1 cellular context compared by ENCODE assay signal in genomic region chr14:20461230-20462141, GRCh38.
TF ChIP-seq lines count a peak whose summit lies in the region.

Gene PIP4P1, minus strand, starts transcription at chr14:20461434. Its CDS starts 109 bp downstream, at chr14:20461325.

TF ChIP-seq in K562, 482 proteins besides CTCF, POLR2A, EP300 and RAD21 (continued from another document and continues in another):
- TF ChIP-seq, protein P1, sequence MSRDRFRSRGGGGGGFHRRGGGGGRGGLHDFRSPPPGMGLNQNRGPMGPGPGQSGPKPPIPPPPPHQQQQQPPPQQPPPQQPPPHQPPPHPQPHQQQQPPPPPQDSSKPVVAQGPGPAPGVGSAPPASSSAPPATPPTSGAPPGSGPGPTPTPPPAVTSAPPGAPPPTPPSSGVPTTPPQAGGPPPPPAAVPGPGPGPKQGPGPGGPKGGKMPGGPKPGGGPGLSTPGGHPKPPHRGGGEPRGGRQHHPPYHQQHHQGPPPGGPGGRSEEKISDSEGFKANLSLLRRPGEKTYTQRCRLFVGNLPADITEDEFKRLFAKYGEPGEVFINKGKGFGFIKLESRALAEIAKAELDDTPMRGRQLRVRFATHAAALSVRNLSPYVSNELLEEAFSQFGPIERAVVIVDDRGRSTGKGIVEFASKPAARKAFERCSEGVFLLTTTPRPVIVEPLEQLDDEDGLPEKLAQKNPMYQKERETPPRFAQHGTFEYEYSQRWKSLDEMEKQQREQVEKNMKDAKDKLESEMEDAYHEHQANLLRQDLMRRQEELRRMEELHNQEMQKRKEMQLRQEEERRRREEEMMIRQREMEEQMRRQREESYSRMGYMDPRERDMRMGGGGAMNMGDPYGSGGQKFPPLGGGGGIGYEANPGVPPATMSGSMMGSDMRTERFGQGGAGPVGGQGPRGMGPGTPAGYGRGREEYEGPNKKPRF (IDR thresholded peaks at IDR 0.05; ENCODE audit: low read depth, low read length), result no peak
- TF ChIP-seq RFX5 (IDR thresholded peaks at IDR 0.05; ENCODE audit: low read depth, low read length) (0 out of 2 replicates have a peak, but pooled peaks have one; percentile 40), E2F3 (CRISPR knock-in tag; IDR thresholded peaks at IDR 0.05) (0 out of 2 replicates have a peak, but pooled peaks have one; percentile 32), POLR2G (IDR thresholded peaks at IDR 0.05; ENCODE audit: low read depth, low read length) (peak; percentile 80), TBL1XR1 (IDR thresholded peaks at IDR 0.05; ENCODE audit: low read length in 2 of 2) (0 out of 4 replicates have a peak, but pooled peaks of 1 of the 2 experiments have one; percentile 15), ZNF407 (IDR thresholded peaks at IDR 0.05; ENCODE audit: low read depth) (peak; percentile 76), HMG20A (CRISPR knock-in tag; conservative IDR thresholded peaks at IDR 0.05) (no peak), MAFG (tag; conservative IDR thresholded peaks at IDR 0.05) (peak; percentile 66), NRF1 (conservative IDR thresholded peaks at IDR 0.05 in 1 of 2, IDR thresholded peaks at IDR 0.05 in 1 of 2) (peak; percentile 93 to 94), FOXK2 (conservative IDR thresholded peaks at IDR 0.05 in 1 of 2, IDR thresholded peaks at IDR 0.05 in 1 of 2; ENCODE audit: low read depth in 2 of 2) (peak; percentile 93 to 97), SNAPC5 (CRISPR knock-in tag; IDR thresholded peaks at IDR 0.05) (no peak), MYBL2 (IDR thresholded peaks at IDR 0.05; ENCODE audit: low read depth) (peak; percentile 81), MYBL2 (CRISPR knock-in tag; IDR thresholded peaks at IDR 0.05; ENCODE audit: borderline replicate concordance) (no peak), CXXC5 (CRISPR knock-in tag; IDR thresholded peaks at IDR 0.05) (peak; percentile 97), KAT7 (CRISPR knock-in tag; IDR thresholded peaks at IDR 0.05; ENCODE audit: borderline replicate concordance) (0 out of 2 replicates have a peak, but pooled peaks have one; percentile 35), ZNF395 (CRISPR knock-in tag; IDR thresholded peaks at IDR 0.05) (peak; percentile 62; the same call in 1 of the 2 replicates), TCF3 (CRISPR knock-in tag; IDR thresholded peaks at IDR 0.05) (0 out of 2 replicates have a peak, but pooled peaks have one; percentile 20), ZNF165 (CRISPR knock-in tag; IDR thresholded peaks at IDR 0.05; ENCODE audit: borderline replicate concordance) (no peak), GABPA (tag; conservative IDR thresholded peaks at IDR 0.05; ENCODE audit: low read depth) (peak; percentile 22; the same call in 1 of the 2 replicates), BACH1 (tag; IDR thresholded peaks at IDR 0.05) (peak; percentile 81), MCM7 (IDR thresholded peaks at IDR 0.05) (no peak), SP1 (CRISPR knock-in tag; IDR thresholded peaks at IDR 0.05) (peak; percentile 63)
- TF ChIP-seq, protein P2, sequence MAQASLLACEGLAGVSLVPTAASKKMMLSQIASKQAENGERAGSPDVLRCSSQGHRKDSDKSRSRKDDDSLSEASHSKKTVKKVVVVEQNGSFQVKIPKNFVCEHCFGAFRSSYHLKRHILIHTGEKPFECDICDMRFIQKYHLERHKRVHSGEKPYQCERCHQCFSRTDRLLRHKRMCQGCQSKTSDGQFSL (CRISPR knock-in tag; IDR thresholded peaks at IDR 0.05), result no peak
- TF ChIP-seq, protein P2 (tag; IDR thresholded peaks at IDR 0.05), result no peak
- TF ChIP-seq, protein P3, sequence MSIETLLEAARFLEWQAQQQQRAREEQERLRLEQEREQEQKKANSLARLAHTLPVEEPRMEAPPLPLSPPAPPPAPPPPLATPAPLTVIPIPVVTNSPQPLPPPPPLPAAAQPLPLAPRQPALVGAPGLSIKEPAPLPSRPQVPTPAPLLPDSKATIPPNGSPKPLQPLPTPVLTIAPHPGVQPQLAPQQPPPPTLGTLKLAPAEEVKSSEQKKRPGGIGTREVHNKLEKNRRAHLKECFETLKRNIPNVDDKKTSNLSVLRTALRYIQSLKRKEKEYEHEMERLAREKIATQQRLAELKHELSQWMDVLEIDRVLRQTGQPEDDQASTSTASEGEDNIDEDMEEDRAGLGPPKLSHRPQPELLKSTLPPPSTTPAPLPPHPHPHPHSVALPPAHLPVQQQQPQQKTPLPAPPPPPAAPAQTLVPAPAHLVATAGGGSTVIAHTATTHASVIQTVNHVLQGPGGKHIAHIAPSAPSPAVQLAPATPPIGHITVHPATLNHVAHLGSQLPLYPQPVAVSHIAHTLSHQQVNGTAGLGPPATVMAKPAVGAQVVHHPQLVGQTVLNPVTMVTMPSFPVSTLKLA (conservative IDR thresholded peaks at IDR 0.05), result peak; percentile 97
- TF ChIP-seq, protein P4, sequence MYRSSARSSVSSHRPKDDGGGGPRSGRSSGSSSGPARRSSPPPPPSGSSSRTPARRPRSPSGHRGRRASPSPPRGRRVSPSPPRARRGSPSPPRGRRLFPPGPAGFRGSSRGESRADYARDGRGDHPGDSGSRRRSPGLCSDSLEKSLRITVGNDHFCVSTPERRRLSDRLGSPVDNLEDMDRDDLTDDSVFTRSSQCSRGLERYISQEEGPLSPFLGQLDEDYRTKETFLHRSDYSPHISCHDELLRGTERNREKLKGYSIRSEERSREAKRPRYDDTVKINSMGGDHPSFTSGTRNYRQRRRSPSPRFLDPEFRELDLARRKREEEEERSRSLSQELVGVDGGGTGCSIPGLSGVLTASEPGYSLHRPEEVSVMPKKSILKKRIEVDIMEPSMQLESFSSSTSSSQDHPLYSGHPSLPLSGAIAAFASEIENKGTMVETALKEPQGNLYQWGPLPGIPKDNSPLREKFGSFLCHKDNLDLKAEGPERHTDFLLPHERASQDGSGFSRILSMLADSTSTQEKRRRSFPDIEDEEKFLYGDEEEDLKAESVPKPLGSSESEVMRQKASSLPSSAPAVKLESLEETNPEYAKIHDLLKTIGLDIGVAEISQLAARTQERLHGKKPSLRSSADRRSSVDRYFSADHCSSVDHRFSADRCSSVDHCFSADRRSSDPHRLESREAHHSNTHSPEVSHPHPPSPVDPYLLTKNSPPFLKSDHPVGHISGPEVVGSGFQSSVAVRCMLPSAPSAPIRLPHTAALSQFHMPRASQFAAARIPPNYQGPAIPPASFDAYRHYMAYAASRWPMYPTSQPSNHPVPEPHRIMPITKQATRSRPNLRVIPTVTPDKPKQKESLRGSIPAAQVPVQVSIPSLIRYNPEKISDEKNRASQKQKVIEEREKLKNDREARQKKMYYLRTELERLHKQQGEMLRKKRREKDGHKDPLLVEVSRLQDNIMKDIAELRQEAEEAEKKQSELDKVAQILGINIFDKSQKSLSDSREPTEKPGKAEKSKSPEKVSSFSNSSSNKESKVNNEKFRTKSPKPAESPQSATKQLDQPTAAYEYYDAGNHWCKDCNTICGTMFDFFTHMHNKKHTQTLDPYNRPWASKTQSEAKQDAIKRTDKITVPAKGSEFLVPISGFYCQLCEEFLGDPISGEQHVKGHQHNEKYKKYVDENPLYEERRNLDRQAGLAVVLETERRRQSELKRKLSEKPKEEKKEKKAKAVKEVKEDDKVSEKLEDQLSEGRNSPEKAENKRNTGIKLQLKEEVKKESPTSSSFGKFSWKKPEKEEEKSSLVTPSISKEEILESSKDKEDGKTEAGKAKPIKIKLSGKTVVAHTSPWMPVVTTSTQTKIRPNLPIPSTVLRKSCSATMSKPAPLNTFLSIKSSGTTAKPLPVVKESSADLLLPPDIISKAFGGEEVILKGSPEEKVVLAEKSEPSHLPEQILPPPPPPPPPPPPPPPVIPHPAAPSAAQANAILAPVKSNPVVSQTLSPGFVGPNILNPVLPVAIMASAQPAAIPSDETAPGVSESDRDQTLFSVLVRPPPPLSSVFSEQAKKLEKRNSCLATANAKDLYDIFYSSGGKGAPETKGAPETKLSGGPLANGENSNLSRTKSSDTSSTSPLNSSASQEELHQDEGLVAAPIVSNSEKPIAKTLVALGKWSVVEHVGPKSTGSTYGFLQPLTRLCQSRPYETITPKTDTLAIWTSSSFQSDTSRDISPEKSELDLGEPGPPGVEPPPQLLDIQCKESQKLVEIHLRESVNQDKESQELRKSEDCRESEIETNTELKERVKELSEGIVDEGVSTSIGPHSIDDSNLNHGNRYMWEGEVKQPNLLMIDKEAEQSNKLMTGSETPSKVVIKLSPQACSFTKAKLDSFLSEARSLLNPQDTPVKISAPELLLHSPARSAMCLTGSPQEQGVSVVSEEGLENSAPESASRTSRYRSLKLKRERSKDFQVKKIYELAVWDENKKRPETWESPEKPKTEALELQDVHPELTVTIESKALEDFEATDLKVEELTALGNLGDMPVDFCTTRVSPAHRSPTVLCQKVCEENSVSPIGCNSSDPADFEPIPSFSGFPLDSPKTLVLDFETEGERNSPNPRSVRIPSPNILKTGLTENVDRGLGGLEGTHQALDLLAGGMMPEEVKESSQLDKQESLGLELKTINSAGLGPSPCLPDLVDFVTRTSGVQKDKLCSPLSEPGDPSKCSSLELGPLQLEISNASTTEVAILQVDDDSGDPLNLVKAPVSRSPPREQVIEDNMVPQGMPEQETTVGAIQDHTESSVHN (IDR thresholded peaks at IDR 0.05; ENCODE audit: borderline replicate concordance in 1 of 2, low read depth in 1 of 2), result peak in 1 of 2 experiments; percentile 93; a peak in 2 of 4 replicates
- TF ChIP-seq, protein P5, sequence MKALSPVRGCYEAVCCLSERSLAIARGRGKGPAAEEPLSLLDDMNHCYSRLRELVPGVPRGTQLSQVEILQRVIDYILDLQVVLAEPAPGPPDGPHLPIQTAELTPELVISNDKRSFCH (CRISPR knock-in tag; IDR thresholded peaks at IDR 0.05), result no peak
- TF ChIP-seq, protein P5 (tag; IDR thresholded peaks at IDR 0.05), result peak; percentile 54; the same call in 1 of the 2 replicates
- TF ChIP-seq, protein P6, sequence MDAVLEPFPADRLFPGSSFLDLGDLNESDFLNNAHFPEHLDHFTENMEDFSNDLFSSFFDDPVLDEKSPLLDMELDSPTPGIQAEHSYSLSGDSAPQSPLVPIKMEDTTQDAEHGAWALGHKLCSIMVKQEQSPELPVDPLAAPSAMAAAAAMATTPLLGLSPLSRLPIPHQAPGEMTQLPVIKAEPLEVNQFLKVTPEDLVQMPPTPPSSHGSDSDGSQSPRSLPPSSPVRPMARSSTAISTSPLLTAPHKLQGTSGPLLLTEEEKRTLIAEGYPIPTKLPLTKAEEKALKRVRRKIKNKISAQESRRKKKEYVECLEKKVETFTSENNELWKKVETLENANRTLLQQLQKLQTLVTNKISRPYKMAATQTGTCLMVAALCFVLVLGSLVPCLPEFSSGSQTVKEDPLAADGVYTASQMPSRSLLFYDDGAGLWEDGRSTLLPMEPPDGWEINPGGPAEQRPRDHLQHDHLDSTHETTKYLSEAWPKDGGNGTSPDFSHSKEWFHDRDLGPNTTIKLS (IDR thresholded peaks at IDR 0.05; ENCODE audit: borderline replicate concordance, low read depth), result peak; percentile 21; the same call in 1 of the 2 replicates
